ENCODE assay signal across 2 cellular contexts in genomic region chr4:120725639-120726585, GRCh38.
TF ChIP-seq lines count a peak whose summit lies in the region.

No MANE protein-coding gene starts in this region.

TF ChIP-seq in SK-N-SH, 30 proteins besides CTCF, POLR2A, EP300 and RAD21 (continued from another document):
- TF ChIP-seq, protein P1, sequence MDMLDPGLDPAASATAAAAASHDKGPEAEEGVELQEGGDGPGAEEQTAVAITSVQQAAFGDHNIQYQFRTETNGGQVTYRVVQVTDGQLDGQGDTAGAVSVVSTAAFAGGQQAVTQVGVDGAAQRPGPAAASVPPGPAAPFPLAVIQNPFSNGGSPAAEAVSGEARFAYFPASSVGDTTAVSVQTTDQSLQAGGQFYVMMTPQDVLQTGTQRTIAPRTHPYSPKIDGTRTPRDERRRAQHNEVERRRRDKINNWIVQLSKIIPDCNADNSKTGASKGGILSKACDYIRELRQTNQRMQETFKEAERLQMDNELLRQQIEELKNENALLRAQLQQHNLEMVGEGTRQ (IDR thresholded peaks at IDR 0.05; ENCODE audit: borderline replicate concordance, low read depth, low read length) = no peak
- TF ChIP-seq GABPA (IDR thresholded peaks at IDR 0.05; ENCODE audit: low read depth) = no peak

TF ChIP-seq in SK-N-SH treated with all-trans-retinoic acid at 6 μM for 48 hours, 23 proteins besides CTCF, POLR2A, EP300 and RAD21:
- TF ChIP-seq, protein P2, sequence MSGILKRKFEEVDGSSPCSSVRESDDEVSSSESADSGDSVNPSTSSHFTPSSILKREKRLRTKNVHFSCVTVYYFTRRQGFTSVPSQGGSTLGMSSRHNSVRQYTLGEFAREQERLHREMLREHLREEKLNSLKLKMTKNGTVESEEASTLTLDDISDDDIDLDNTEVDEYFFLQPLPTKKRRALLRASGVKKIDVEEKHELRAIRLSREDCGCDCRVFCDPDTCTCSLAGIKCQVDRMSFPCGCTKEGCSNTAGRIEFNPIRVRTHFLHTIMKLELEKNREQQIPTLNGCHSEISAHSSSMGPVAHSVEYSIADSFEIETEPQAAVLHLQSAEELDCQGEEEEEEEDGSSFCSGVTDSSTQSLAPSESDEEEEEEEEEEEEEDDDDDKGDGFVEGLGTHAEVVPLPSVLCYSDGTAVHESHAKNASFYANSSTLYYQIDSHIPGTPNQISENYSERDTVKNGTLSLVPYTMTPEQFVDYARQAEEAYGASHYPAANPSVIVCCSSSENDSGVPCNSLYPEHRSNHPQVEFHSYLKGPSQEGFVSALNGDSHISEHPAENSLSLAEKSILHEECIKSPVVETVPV (CRISPR knock-in tag; IDR thresholded peaks at IDR 0.05) = no peak
- TF ChIP-seq, protein P3, sequence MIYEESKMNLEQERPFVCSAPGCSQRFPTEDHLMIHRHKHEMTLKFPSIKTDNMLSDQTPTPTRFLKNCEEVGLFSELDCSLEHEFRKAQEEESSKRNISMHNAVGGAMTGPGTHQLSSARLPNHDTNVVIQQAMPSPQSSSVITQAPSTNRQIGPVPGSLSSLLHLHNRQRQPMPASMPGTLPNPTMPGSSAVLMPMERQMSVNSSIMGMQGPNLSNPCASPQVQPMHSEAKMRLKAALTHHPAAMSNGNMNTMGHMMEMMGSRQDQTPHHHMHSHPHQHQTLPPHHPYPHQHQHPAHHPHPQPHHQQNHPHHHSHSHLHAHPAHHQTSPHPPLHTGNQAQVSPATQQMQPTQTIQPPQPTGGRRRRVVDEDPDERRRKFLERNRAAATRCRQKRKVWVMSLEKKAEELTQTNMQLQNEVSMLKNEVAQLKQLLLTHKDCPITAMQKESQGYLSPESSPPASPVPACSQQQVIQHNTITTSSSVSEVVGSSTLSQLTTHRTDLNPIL (CRISPR knock-in tag; IDR thresholded peaks at IDR 0.05; ENCODE audit: low read depth) = no peak
- TF ChIP-seq OSR1 (CRISPR knock-in tag; IDR thresholded peaks at IDR 0.05) (no peak), ZFP30 (CRISPR knock-in tag; IDR thresholded peaks at IDR 0.05) (no peak), ISL1 (CRISPR knock-in tag; IDR thresholded peaks at IDR 0.05) (no peak; the same call in 1 of the 2 replicates)
TF ChIP-seq in SK-N-SH treated with all-trans-retinoic acid at 6 μM for 48 hours: peak in this region for 0.
